Comparison of ENCODE assay signal across 25 cellular contexts in the genomic region with DNA sequence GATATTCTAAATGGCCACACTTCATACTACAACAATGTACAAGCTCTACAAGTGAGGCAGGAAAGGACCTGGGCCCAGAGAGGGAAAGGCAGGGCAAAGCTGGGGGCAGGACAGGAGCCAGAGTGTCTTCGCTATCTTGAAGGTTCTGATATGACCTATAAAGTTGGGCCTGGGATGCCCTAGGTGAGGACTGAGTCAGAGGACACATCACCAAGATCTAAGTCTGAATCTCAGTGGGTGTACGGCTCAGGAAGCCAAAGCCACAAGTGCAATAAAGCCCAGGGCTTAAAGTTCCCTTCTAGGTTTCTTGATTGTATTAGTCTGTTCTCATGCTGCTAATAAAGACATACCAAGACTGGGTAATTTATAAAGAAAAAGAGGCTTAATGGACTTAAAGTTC.
"Had no signal": no experiment of that assay in that cellular context is flagged by ENCODE, and none has a peak within 500 bp of the region (broad histone marks: within the 10 kb centered on the region; RNA-seq: fewer than 3 reads in every experiment).

No MANE protein-coding gene starts in this region.

- H3K36me3 Mint-ChIP-seq: activated naive CD8-positive, alpha-beta T cell treated with anti-CD3 and anti-CD28 coated beads, Interleukin-2, amount 10 ng/mL, durations not matched to agents 7 days and 5 days; natural killer cell treated with Interleukin-12 subunit alpha and Interleukin-12 subunit beta and Interleukin-15 and Interleukin-18, amount 100 ng/mL, for 72 hours had no signal

- H3K9me3 ChIP-seq: gastrocnemius medialis, left ventricle myocardium inferior, mucosa of descending colon, right atrium auricular region, thoracic aorta, uterus had no signal

- DNase-seq: activated CD4-positive, alpha-beta T cell treated with anti-CD3 and anti-CD28 coated beads for 48 hours; activated CD8-positive, alpha-beta T cell treated with anti-CD3 and anti-CD28 coated beads for 36 hours; activated effector memory CD4-positive, alpha-beta T cell treated with anti-CD3 and anti-CD28 coated beads, Interleukin-2, amount 50 U/mL, for 16 hours; activated naive CD4-positive, alpha-beta T cell treated with anti-CD3 and anti-CD28 coated beads for 36 hours; activated naive CD8-positive, alpha-beta T cell treated with anti-CD3 and anti-CD28 coated beads, Interleukin-2, amount 10 ng/mL, durations not matched to agents 7 days and 5 days; activated T-cell treated with anti-CD3 and anti-CD28 coated beads, Interleukin-2, amount 50 U/mL, for 48 hours; amniotic stem cell; brain microvascular endothelial cell; dorsolateral prefrontal cortex; effector memory CD4-positive, alpha-beta T cell; gastrocnemius medialis; glutamatergic neuron; left ventricle myocardium inferior; mucosa of descending colon; stimulated activated CD4-positive, alpha-beta T cell treated with anti-CD3 and anti-CD28 coated beads, Interleukin-15, amount 100 ng/mL, for 24 hours; stimulated activated naive CD4-positive, alpha-beta T cell treated with Interleukin-2 at 50 U/mL for 16 hours; T-helper 1 cell; trophoblast cell; uterus had no signal

- H3K36me3 ChIP-seq: brain microvascular endothelial cell, gastrocnemius medialis, left ventricle myocardium inferior, right atrium auricular region, thoracic aorta, uterus had no signal

- H3K4me3 Mint-ChIP-seq: activated CD8-positive, alpha-beta T cell treated with anti-CD3 and anti-CD28 coated beads for 36 hours; activated naive CD4-positive, alpha-beta T cell treated with anti-CD3 and anti-CD28 coated beads for 36 hours; activated naive CD8-positive, alpha-beta T cell treated with anti-CD3 and anti-CD28 coated beads, Interleukin-2, amount 10 ng/mL, durations not matched to agents 7 days and 5 days; natural killer cell treated with Interleukin-12 subunit alpha and Interleukin-12 subunit beta and Interleukin-15 and Interleukin-18, amount 100 ng/mL, for 72 hours; T-helper 2 cell treated with Interferon-gamma antibody and Interleukin-4, amounts not matched to agents 5 μg/mL and 100 μg/mL, for 36 hours had no signal

- H3K4me1 Mint-ChIP-seq: activated naive CD8-positive, alpha-beta T cell treated with anti-CD3 and anti-CD28 coated beads, Interleukin-2, amount 10 ng/mL, durations not matched to agents 7 days and 5 days had no signal

- H3K9me3 Mint-ChIP-seq: activated CD8-positive, alpha-beta T cell treated with anti-CD3 and anti-CD28 coated beads for 36 hours; activated naive CD4-positive, alpha-beta T cell treated with anti-CD3 and anti-CD28 coated beads for 36 hours; activated naive CD8-positive, alpha-beta T cell treated with anti-CD3 and anti-CD28 coated beads, Interleukin-2, amount 10 ng/mL, durations not matched to agents 7 days and 5 days; natural killer cell treated with Interleukin-12 subunit alpha and Interleukin-12 subunit beta and Interleukin-15 and Interleukin-18, amount 100 ng/mL, for 72 hours; T-helper 2 cell treated with Interferon-gamma antibody and Interleukin-4, amounts not matched to agents 5 μg/mL and 100 μg/mL, for 36 hours had no signal

- ATAC-seq: activated CD8-positive, alpha-beta T cell treated with anti-CD3 and anti-CD28 coated beads for 36 hours; gastrocnemius medialis; mucosa of descending colon; natural killer cell treated with Interleukin-12 subunit alpha and Interleukin-12 subunit beta and Interleukin-15 and Interleukin-18, amount 100 ng/mL, for 72 hours had no signal

- H3K27me3 ChIP-seq: brain microvascular endothelial cell, gastrocnemius medialis, right atrium auricular region, uterus had no signal

- H3K27ac ChIP-seq: brain microvascular endothelial cell, coronary artery, dorsolateral prefrontal cortex, gastrocnemius medialis, left ventricle myocardium inferior, right atrium auricular region, thoracic aorta, uterus had no signal

- H3K27ac Mint-ChIP-seq: activated CD8-positive, alpha-beta T cell treated with anti-CD3 and anti-CD28 coated beads for 36 hours; activated naive CD4-positive, alpha-beta T cell treated with anti-CD3 and anti-CD28 coated beads for 36 hours; activated naive CD8-positive, alpha-beta T cell treated with anti-CD3 and anti-CD28 coated beads, Interleukin-2, amount 10 ng/mL, durations not matched to agents 7 days and 5 days; natural killer cell treated with Interleukin-12 subunit alpha and Interleukin-12 subunit beta and Interleukin-15 and Interleukin-18, amount 100 ng/mL, for 72 hours; T-helper 2 cell treated with Interferon-gamma antibody and Interleukin-4, amounts not matched to agents 5 μg/mL and 100 μg/mL, for 36 hours had no signal

- H3K27me3 Mint-ChIP-seq: activated CD8-positive, alpha-beta T cell treated with anti-CD3 and anti-CD28 coated beads for 36 hours had no signal

- H3K4me1 ChIP-seq: gastrocnemius medialis, left ventricle myocardium inferior, right atrium auricular region, uterus had no signal

- H3K4me3 ChIP-seq: coronary artery, dorsolateral prefrontal cortex, gastrocnemius medialis, left ventricle myocardium inferior, lung, mucosa of descending colon, right atrium auricular region, thoracic aorta, uterus had no signal
